In genomic region chr2:71833855-71834554, GRCh38 we compare ENCODE assay signal across 13 cellular contexts.
DNase-seq lines count a peak whose midpoint lies in the region; ATAC-seq and TF ChIP-seq lines count a peak whose summit lies in the region.
"Had no signal": no experiment of that assay in that cellular context is flagged by ENCODE, and none has a peak within 500 bp of the region (broad histone marks: within the 10 kb centered on the region; RNA-seq: fewer than 3 reads in every experiment).

No MANE protein-coding gene starts in this region.

- TF ChIP-seq CTCF in body of pancreas (IDR thresholded peaks at IDR 0.05) (no peak), right atrium auricular region (IDR thresholded peaks at IDR 0.05) (no peak)

- no peaks in the 10 kb centered on the region for H3K4me1 ChIP-seq in body of pancreas
- peaks cover 0 to 18% of the 10 kb centered on the region in 2 donors for H3K4me1 ChIP-seq in right atrium auricular region
- H3K4me1 ChIP-seq: BE2C had no signal

- no peaks in the 10 kb centered on the region for H3K4me1 Mint-ChIP-seq in activated naive CD4-positive, alpha-beta T cell treated with anti-CD3 and anti-CD28 coated beads for 36 hours (ENCODE audit: low read depth)

- H3K27ac ChIP-seq in body of pancreas (no peak overlapping the region), right atrium auricular region (peak overlapping the region in 1 of 2 donors; percentile 10)
- H3K27ac ChIP-seq: SK-N-MC had no signal

- H3K9me3 Mint-ChIP-seq in activated naive CD4-positive, alpha-beta T cell treated with anti-CD3 and anti-CD28 coated beads for 36 hours: no peaks in the 10 kb centered on the region
- H3K9me3 Mint-ChIP-seq: dendritic cell treated with granulocyte-macrophage colony-stimulating factor and Interleukin-4, amounts not matched to agents 40 ng/mL and 50 ng/mL, for 4 days had no signal

- 71 to 83% methylated on average over 6 of the region's 6 CpGs for WGBS in body of pancreas, 2 donors

- H3K27me3 ChIP-seq in body of pancreas: peaks cover 0 to 5% of the 10 kb centered on the region in 2 donors
- H3K27me3 ChIP-seq in right atrium auricular region: no peaks in the 10 kb centered on the region
- H3K27me3 ChIP-seq: BE2C had no signal

- intact Hi-C loops in body of pancreas (cut with DNase I) (no loop called here), sciatic nerve (cut with DNase I) (no loop called here)
- intact Hi-C loops in activated naive CD4-positive, alpha-beta T cell treated with anti-CD3 and anti-CD28 coated beads for 36 hours (cut with micrococcal nuclease): no loop called here

- H3K4me3 ChIP-seq in body of pancreas: no peak overlapping the region
- no peak overlapping the region for H3K4me3 ChIP-seq in right atrium auricular region
- H3K4me3 ChIP-seq: SK-N-MC had no signal

- TF ChIP-seq POLR2A in body of pancreas (IDR thresholded peaks at IDR 0.05): no peak

- CTCF ChIA-PET in activated naive CD4-positive, alpha-beta T cell treated with anti-CD3 and anti-CD28 coated beads for 36 hours (lab: Charles Lee): no interaction called here

- DNase-seq in EL (peak; percentile 44), body of pancreas (peak in 3 of 4 donors; percentile 19 to 26 (median 20)), right atrium auricular region (ENCODE audit: low spot score) (peak; percentile 89), sciatic nerve (ENCODE audit: low spot score) (peak; percentile 71), COR-L47 (lab: John Stamatoyannopoulos, UW) (no peak), amygdala (lab: John Stamatoyannopoulos, UW) (no peak), NCI-H1694 treated with DMSO at 0.1 percent for 48 hours (lab: John Stamatoyannopoulos, UW) (no peak)
- DNase-seq in activated naive CD4-positive, alpha-beta T cell treated with anti-CD3 and anti-CD28 coated beads for 36 hours: no peak
- DNase-seq: BE2C, NCI-H1930, NCI-H774 had no signal

- H3K36me3 Mint-ChIP-seq in activated naive CD4-positive, alpha-beta T cell treated with anti-CD3 and anti-CD28 coated beads for 36 hours (ENCODE audit: low read depth): no peaks in the 10 kb centered on the region

- H3K4me3 Mint-ChIP-seq in activated naive CD4-positive, alpha-beta T cell treated with anti-CD3 and anti-CD28 coated beads for 36 hours: no peak overlapping the region
- H3K4me3 Mint-ChIP-seq: dendritic cell treated with granulocyte-macrophage colony-stimulating factor and Interleukin-4, amounts not matched to agents 40 ng/mL and 50 ng/mL, for 4 days had no signal

- H3K27me3 Mint-ChIP-seq in activated naive CD4-positive, alpha-beta T cell treated with anti-CD3 and anti-CD28 coated beads for 36 hours (ENCODE audit: low read depth): peaks cover 4% of the 10 kb centered on the region

- H3K27ac Mint-ChIP-seq in activated naive CD4-positive, alpha-beta T cell treated with anti-CD3 and anti-CD28 coated beads for 36 hours: no peak overlapping the region
- H3K27ac Mint-ChIP-seq: dendritic cell treated with granulocyte-macrophage colony-stimulating factor and Interleukin-4, amounts not matched to agents 40 ng/mL and 50 ng/mL, for 4 days had no signal

- H3K36me3 ChIP-seq in body of pancreas (replicated peaks in 1 of 2; ENCODE audit: insufficient read depth in 1 of 2, low read depth in 2 of 2) (no peaks in the 10 kb centered on the region), right atrium auricular region (no peaks in the 10 kb centered on the region)
- H3K36me3 ChIP-seq: BE2C had no signal

- ATAC-seq in body of pancreas: peak; percentile 55
- peak; percentile 96 for ATAC-seq in sciatic nerve

- no peaks in the 10 kb centered on the region for H3K9me3 ChIP-seq in body of pancreas
- no peaks in the 10 kb centered on the region for H3K9me3 ChIP-seq in right atrium auricular region
- H3K9me3 ChIP-seq: BE2C had no signal

Comparison
In these comparisons a context has a peak if more than half of its experiments do, and no peak if none do; other contexts are left out.
1. DNase-seq: peak in EL (single experiment), body of pancreas (3 of 4), right atrium auricular region (single experiment) and sciatic nerve (single experiment); none in COR-L47 (single experiment), amygdala (0 of 56), activated naive CD4-positive, alpha-beta T cell treated with anti-CD3 and anti-CD28 coated beads for 36 hours (single experiment) and NCI-H1694 treated with DMSO at 0.1 percent for 48 hours (single experiment).